Comparison of ENCODE assay signal across 14 cellular contexts in genomic region chr5:120446068-120446492, GRCh38. TPM values are rescaled to one million over a fixed set of nuclear protein-coding genes. Genes with fewer than 3 reads are reported as not detected.
DNase-seq lines count a peak whose midpoint lies in the region; ATAC-seq and TF ChIP-seq lines count a peak whose summit lies in the region.
"Had no signal": no experiment of that assay in that cellular context is flagged by ENCODE, and none has a peak within 500 bp of the region (broad histone marks: within the 10 kb centered on the region; RNA-seq: fewer than 3 reads in every experiment).

No MANE protein-coding gene starts in this region.

- intact Hi-C loops in A673 (cut with micrococcal nuclease; ENCODE audit: unreplicated experiment): no loop called here

- no peak overlapping the region for H3K27ac ChIP-seq in A673 (ENCODE audit: low read depth, low read length, poor library complexity, severe bottlenecking)
- H3K27ac ChIP-seq: BLaER1 had no signal

- no peak for ATAC-seq in GM21423 (IDR thresholded peaks at IDR 0.05; ENCODE audit: unreplicated experiment)
- no peak for ATAC-seq in GM18519 (IDR thresholded peaks at IDR 0.05; ENCODE audit: low FRiP score, unreplicated experiment)
- ATAC-seq: left colon, sciatic nerve had no signal

- no peaks in the 10 kb centered on the region for H3K9me3 ChIP-seq in A673 (ENCODE audit: low read depth, low read length, poor library complexity, severe bottlenecking)
- H3K9me3 ChIP-seq: BLaER1 had no signal

- POLR2A ChIA-PET in A673 (lab: Charles Lee; ENCODE audit: low non-redundant PET): no interaction called here

- DNase-seq in A673 (ENCODE audit: low spot score) (peak; percentile 78), HFF-Myc (ENCODE audit: extremely low read depth, low read depth) (peak; percentile 65), cardiac fibroblast (ENCODE audit: low read depth in 2 of 2) (peak; percentile 93 to 98), kidney tubule cell (ENCODE audit: low spot score) (peak; percentile 23), NCI-H2196 (lab: John Stamatoyannopoulos, UW; ENCODE audit: unreplicated experiment) (no peak)
- DNase-seq in central memory CD4-positive, alpha-beta T cell: no peak
- DNase-seq: activated CD4-positive, CD25-positive, alpha-beta regulatory T cell; left colon; RPMI8226 had no signal

- no peaks in the 10 kb centered on the region for H3K36me3 ChIP-seq in A673 (ENCODE audit: insufficient read depth, low read length, poor library complexity, severe bottlenecking)
- H3K36me3 ChIP-seq: BLaER1 had no signal

- H3K27me3 ChIP-seq in A673 (replicated peaks; ENCODE audit: insufficient read depth, low read depth, low read length, poor library complexity): no peaks in the 10 kb centered on the region
- H3K27me3 ChIP-seq: BLaER1 had no signal

- TF ChIP-seq CTCF in A673 (conservative IDR thresholded peaks at IDR 0.05; ENCODE audit: low read depth, low read length) (no peak), HFF-Myc (IDR thresholded peaks at IDR 0.05; ENCODE audit: low read depth, low read length, missing control alignments) (no peak), cardiac fibroblast (IDR thresholded peaks at IDR 0.05; ENCODE audit: low read depth, low read length) (no peak)

- H3K4me1 ChIP-seq in A673 (ENCODE audit: insufficient read depth, low read length, poor library complexity, severe bottlenecking): no peaks in the 10 kb centered on the region
- H3K4me1 ChIP-seq: BLaER1 had no signal

- BruUV-seq in A673 (replicated peaks; lab: Mats Ljungman, UMichigan): no TSS peak

- CTCF ChIA-PET in A673 (lab: Charles Lee): no interaction called here

- H3K4me3 ChIP-seq in A673 (ENCODE audit: low read depth, low read length, poor library complexity, severe bottlenecking) (no peak overlapping the region), HFF-Myc (replicated peaks; ENCODE audit: low read depth, low read length) (no peak overlapping the region), cardiac fibroblast (replicated peaks in 1 of 2; ENCODE audit: low read depth in 2 of 2, low read length in 2 of 2) (no peak overlapping the region)
- H3K4me3 ChIP-seq: BLaER1 had no signal

RNA-seq across cellular contexts. Expression of gene PRR16, which starts 18.0 kb away (rescaled TPM):
- not detected in 2 replicates for total RNA-seq in A673 (2021)
- total RNA-seq: activated T-helper 2 cell treated with anti-CD3 and anti-CD28 coated beads, Interferon-gamma antibody, Interleukin-2, Interleukin-4, amounts not matched to agents 10 μg/mL and 5 μg/mL and 100 μg/mL, durations not matched to agents 14 hours and 24 hours and 36 hours had no signal

Comparison
In these comparisons a context has a peak if more than half of its experiments do, and no peak if none do; other contexts are left out.
1. DNase-seq: peak in A673 (single experiment), HFF-Myc (single experiment), cardiac fibroblast (2 of 2) and kidney tubule cell (single experiment); none in NCI-H2196 (single experiment) and central memory CD4-positive, alpha-beta T cell (single experiment).